ENCODE assay signal across 8 cellular contexts in the genomic region with DNA sequence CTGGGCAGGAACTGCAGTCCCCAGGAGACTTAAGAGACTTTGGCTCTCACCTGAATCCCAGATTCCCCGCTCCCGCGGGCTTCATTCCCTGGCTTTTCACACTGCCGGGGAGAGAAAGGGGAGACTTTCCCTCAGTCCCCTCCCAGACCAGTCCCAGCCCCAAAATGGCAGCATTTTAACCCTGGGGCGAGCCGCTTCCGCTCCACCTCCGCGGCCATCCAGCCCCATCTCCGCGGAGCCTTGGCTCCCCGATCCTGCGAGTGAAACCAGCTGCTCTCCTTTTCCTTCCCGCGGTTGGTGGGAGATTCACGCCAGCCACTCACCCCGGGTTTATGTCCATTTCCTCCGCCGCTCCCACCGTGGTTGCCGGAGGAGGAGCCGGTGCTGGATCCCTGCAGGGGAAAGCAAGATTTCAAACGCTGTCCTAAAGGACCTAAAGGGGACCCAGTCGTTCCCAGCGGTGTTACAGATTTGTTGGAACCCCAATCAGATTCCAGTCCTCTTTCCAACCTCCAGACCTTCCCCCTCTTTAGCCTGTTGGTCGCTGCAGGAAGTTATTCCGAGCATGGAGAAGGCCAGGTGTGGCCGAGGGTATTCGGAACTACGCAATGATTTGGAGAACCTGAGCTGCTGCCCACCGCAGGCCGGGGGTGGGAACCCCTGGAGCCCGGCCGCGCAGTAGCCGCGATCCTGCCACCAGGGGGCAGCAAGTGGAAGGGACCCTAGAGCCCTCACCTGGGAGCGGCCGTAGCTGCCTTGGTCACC. TPM values are rescaled to one million over a fixed set of nuclear protein-coding genes. Genes with fewer than 3 reads are reported as not detected.
DNase-seq lines count a peak whose midpoint lies in the region; ATAC-seq and FAIRE-seq lines count a peak whose summit lies in the region.

No MANE protein-coding gene starts in this region.

- ATAC-seq in left colon (peak; percentile 84), GM21515 (IDR thresholded peaks at IDR 0.05; ENCODE audit: unreplicated experiment) (no peak)

- H3K4me3 ChIP-seq in ACC112 (ENCODE audit: low read depth, low read length), result peak overlapping the region; percentile 74

- intact Hi-C loops in left colon (cut with DNase I, micrococcal nuclease), result no loop called here

- no peaks in the 10 kb centered on the region for H3K79me2 ChIP-seq in ACC112 (ENCODE audit: control insufficient read depth, insufficient read depth, low read length, unreplicated experiment)

- FAIRE-seq in GM18507 (lab: Jason Lieb, UNC), result peak; percentile 88

- peak overlapping the region; percentile 4 for H2AFZ ChIP-seq in ACC112 (ENCODE audit: low read length, unreplicated experiment)

- H3K36me3 ChIP-seq in ACC112 (ENCODE audit: insufficient read depth, low read length), result no peaks in the 10 kb centered on the region

- no peak overlapping the region for H3K27ac ChIP-seq in ACC112 (ENCODE audit: low read depth, low read length)

- DNase-seq in GM18507 (ENCODE audit: extremely low spot score, insufficient read length, low read depth), result peak; percentile 75
- DNase-seq in NCI-H1694 treated with DMSO at 0.1 percent for 48 hours (lab: John Stamatoyannopoulos, UW), result peak; percentile 23
- peak; percentile 68 to 75 for DNase-seq in activated CD4-positive, alpha-beta T cell treated with anti-CD3 and anti-CD28 coated beads for 24 hours (ENCODE audit: low read depth in 2 of 2)
- DNase-seq in cerebellum (ENCODE audit: low spot score), result peak; percentile 70
- DNase-seq in left colon, result peak; percentile 71 to 86
- DNase-seq in stimulated activated CD4-positive, alpha-beta T cell treated with anti-CD3 and anti-CD28 coated beads, Interleukin-2, amount 100 ng/mL, for 4 hours (ENCODE audit: low read depth), result peak; percentile 52

- H3K27me3 ChIP-seq in ACC112 (ENCODE audit: insufficient read depth, low read length), result no peaks in the 10 kb centered on the region

- peaks cover 13% of the 10 kb centered on the region for H3K4me1 ChIP-seq in ACC112 (ENCODE audit: control insufficient read depth, insufficient read depth, low read length, unreplicated experiment)

RNA-seq across cellular contexts. Expression of gene DMKN, which starts 3.4 kb away (rescaled TPM):
- total RNA-seq in cerebellum, result 4.2 TPM
- 10 to 100 TPM in 1 of 2 donors, 1 to 10 TPM in 1; 8.8 to 13.8 TPM for total RNA-seq in left colon

RNA-seq across cellular contexts. Expression of gene SBSN, which starts 18.1 kb away (rescaled TPM):
- not detected for total RNA-seq in cerebellum
- not detected for total RNA-seq in left colon

RNA-seq across cellular contexts. Expression of gene KRTDAP, which starts 19.8 kb away (rescaled TPM):
- not detected for total RNA-seq in cerebellum
- not detected for total RNA-seq in left colon

RNA-seq across cellular contexts. Expression of gene GAPDHS, which starts 23.2 kb away (rescaled TPM):
- total RNA-seq in cerebellum (not detected), left colon (not detected)

RNA-seq across cellular contexts. Expression of gene TMEM147, which starts 35.4 kb away (rescaled TPM):
- 32.6 TPM for total RNA-seq in cerebellum
- total RNA-seq in left colon, result 10 to 100 TPM; 55.1 to 61.2 TPM

Comparison
In these comparisons a context has a peak if more than half of its experiments do, and no peak if none do; other contexts are left out.
1. DNase-seq: peak in every context shown above with its lines; median percentile 78 in left colon; 75 in GM18507; 72 in activated CD4-positive, alpha-beta T cell treated with anti-CD3 and anti-CD28 coated beads for 24 hours; 70 in cerebellum; 52 in stimulated activated CD4-positive, alpha-beta T cell treated with anti-CD3 and anti-CD28 coated beads, Interleukin-2, amount 100 ng/mL, for 4 hours; 23 in NCI-H1694 treated with DMSO at 0.1 percent for 48 hours.